ENCODE assay signal across 23 cellular contexts in genomic region chr2:153875801-153876466, GRCh38. TPM values are rescaled to one million over a fixed set of nuclear protein-coding genes. Genes with fewer than 3 reads are reported as not detected.
"Had no signal": no experiment of that assay in that cellular context is flagged by ENCODE, and none has a peak within 500 bp of the region (broad histone marks: within the 10 kb centered on the region; RNA-seq: fewer than 3 reads in every experiment).

No MANE protein-coding gene starts in this region.

- H3K9me3 Mint-ChIP-seq: neural progenitor cell; stimulated activated naive CD8-positive, alpha-beta T cell treated with anti-CD3 and anti-CD28 coated beads, Interleukin-15, Interleukin-2, amounts not matched to agents 100 ng/mL and 50 ng/mL, for 24 hours had no signal

- H3K27ac Mint-ChIP-seq: memory B cell; naive B cell; natural killer cell treated with Interleukin-12 subunit alpha and Interleukin-12 subunit beta and Interleukin-15 and Interleukin-18, amount 100 ng/mL, for 72 hours; neural progenitor cell; progenitor cell of endocrine pancreas; stimulated activated naive B cell treated with anti-CD40 and anti-IgM and Interleukin-4, amounts not matched to agents 10 μg/mL and 1 μg/mL and 100 μg/mL, for 72 hours; stimulated activated naive CD8-positive, alpha-beta T cell treated with anti-CD3 and anti-CD28 coated beads, Interleukin-15, Interleukin-2, amounts not matched to agents 100 ng/mL and 50 ng/mL, for 24 hours had no signal

- ATAC-seq: esophagus mucosa; gastrocnemius medialis; left lobe of liver; mucosa of descending colon; natural killer cell treated with Interleukin-12 subunit alpha and Interleukin-12 subunit beta and Interleukin-15 and Interleukin-18, amount 100 ng/mL, for 72 hours; right lobe of liver; stimulated activated naive B cell treated with anti-CD40 and anti-IgM and Interleukin-4, amounts not matched to agents 10 μg/mL and 1 μg/mL and 100 μg/mL, for 72 hours had no signal

- H3K4me1 Mint-ChIP-seq: memory B cell had no signal

- H3K36me3 Mint-ChIP-seq: neural progenitor cell had no signal

- DNase-seq: dorsolateral prefrontal cortex; effector CD4-positive, alpha-beta T cell; foreskin fibroblast; gastrocnemius medialis; head of caudate nucleus; kidney; mucosa of descending colon; naive B cell; right lobe of liver; small intestine; stimulated activated CD4-positive, alpha-beta T cell treated with anti-CD3 and anti-CD28 coated beads, Interleukin-15, amount 100 ng/mL, for 24 hours; stimulated activated CD4-positive, alpha-beta T cell treated with anti-CD3 and anti-CD28 coated beads, Interleukin-2, amount 100 ng/mL, for 48 hours; stimulated activated naive B cell treated with anti-CD40 and anti-IgM and Interleukin-4, amounts not matched to agents 10 μg/mL and 1 μg/mL and 100 μg/mL, for 72 hours; upper lobe of left lung had no signal

- H3K4me3 Mint-ChIP-seq: memory B cell; naive B cell; natural killer cell treated with Interleukin-12 subunit alpha and Interleukin-12 subunit beta and Interleukin-15 and Interleukin-18, amount 100 ng/mL, for 72 hours; neural progenitor cell; stimulated activated naive B cell treated with anti-CD40 and anti-IgM and Interleukin-4, amounts not matched to agents 10 μg/mL and 1 μg/mL and 100 μg/mL, for 72 hours; stimulated activated naive CD8-positive, alpha-beta T cell treated with anti-CD3 and anti-CD28 coated beads, Interleukin-15, Interleukin-2, amounts not matched to agents 100 ng/mL and 50 ng/mL, for 24 hours had no signal

- FAIRE-seq: kidney, small intestine, urothelium cell line had no signal

RNA-seq across cellular contexts. Expression of gene GALNT13, which starts 4.2 kb away (rescaled TPM):
- total RNA-seq: left lobe of liver; liver; natural killer cell treated with Interleukin-12 subunit alpha and Interleukin-12 subunit beta and Interleukin-15 and Interleukin-18, amount 100 ng/mL, for 72 hours; right lobe of liver had no signal
